In the genomic region with DNA sequence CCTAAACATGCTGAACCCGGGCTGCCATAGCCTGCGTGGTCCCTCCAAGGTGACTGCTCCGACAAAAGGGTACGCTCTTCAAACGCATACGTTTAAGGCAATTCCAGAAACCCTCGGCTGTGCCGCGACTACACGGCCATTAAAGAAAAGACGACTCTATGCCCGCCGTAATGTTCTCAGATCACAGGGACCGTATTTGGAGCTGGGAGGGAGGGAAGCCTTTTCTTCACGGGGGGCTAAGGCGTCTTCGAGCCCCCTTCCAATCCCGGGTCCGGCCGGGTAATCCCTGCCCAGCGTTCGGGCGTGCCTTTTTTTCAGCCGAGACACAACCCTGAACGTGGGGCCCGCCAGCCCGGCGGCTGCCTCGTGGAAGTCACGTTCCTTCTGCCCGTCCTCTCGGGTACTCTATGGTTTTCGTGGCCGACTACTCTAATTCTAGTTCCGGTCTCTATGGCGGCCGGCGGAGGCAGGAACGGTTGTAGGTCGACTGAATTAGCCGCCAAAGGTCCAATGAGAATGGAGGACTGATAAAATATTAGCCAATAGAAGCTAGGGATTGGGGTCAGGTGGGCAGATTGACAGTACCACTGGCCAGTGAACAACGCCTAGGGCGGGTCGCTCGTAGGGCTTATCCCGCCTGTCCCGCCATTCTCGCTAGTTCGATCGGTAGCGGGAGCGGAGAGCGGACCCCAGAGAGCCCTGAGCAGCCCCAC, we compare ENCODE assay signal across 1 cellular context.
TF ChIP-seq lines count a peak whose summit lies in the region.

TSS of gene YBX1 (plus strand) at position 648 of the 713 bp plus-strand sequence. CDS start 148 bp downstream, outside the sequence.

TF ChIP-seq in HEK293, 187 proteins besides CTCF, POLR2A, EP300 and RAD21 (continued from another document and continues in another):
- peak; percentile 79; the same call in 1 of the 2 replicates for TF ChIP-seq ZNF362 (tag by site-specific recombination; IDR thresholded peaks at IDR 0.05)
- TF ChIP-seq, protein P1, sequence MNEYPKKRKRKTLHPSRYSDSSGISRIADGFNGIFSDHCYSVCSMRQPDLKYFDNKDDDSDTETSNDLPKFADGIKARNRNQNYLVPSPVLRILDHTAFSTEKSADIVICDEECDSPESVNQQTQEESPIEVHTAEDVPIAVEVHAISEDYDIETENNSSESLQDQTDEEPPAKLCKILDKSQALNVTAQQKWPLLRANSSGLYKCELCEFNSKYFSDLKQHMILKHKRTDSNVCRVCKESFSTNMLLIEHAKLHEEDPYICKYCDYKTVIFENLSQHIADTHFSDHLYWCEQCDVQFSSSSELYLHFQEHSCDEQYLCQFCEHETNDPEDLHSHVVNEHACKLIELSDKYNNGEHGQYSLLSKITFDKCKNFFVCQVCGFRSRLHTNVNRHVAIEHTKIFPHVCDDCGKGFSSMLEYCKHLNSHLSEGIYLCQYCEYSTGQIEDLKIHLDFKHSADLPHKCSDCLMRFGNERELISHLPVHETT (tag by site-specific recombination; IDR thresholded peaks at IDR 0.05): peak; percentile 64; the same call in 1 of the 2 replicates
- TF ChIP-seq ZNF2 (tag by site-specific recombination; IDR thresholded peaks at IDR 0.05): peak; percentile 52; the same call in 1 of the 2 replicates
- TF ChIP-seq ZNF704 (tag by site-specific recombination; IDR thresholded peaks at IDR 0.05): 0 out of 2 replicates have a peak, but pooled peaks have one; percentile 36
- TF ChIP-seq, protein P2, sequence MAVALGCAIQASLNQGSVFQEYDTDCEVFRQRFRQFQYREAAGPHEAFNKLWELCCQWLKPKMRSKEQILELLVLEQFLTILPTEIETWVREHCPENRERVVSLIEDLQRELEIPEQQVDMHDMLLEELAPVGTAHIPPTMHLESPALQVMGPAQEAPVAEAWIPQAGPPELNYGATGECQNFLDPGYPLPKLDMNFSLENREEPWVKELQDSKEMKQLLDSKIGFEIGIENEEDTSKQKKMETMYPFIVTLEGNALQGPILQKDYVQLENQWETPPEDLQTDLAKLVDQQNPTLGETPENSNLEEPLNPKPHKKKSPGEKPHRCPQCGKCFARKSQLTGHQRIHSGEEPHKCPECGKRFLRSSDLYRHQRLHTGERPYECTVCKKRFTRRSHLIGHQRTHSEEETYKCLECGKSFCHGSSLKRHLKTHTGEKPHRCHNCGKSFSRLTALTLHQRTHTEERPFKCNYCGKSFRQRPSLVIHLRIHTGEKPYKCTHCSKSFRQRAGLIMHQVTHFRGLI (tag by site-specific recombination; IDR thresholded peaks at IDR 0.05): peak; percentile 28; the same call in 1 of the 2 replicates
- TF ChIP-seq EGR2 (tag by site-specific recombination; IDR thresholded peaks at IDR 0.05; ENCODE audit: low read depth): no peak
- TF ChIP-seq ZSCAN30 (tag by site-specific recombination; IDR thresholded peaks at IDR 0.05): peak; percentile 87; the same call in 1 of the 2 replicates
- peak; percentile 95 for TF ChIP-seq SP2 (tag by site-specific recombination; IDR thresholded peaks at IDR 0.05)
- TF ChIP-seq ZNF777 (tag by site-specific recombination; IDR thresholded peaks at IDR 0.05; ENCODE audit: borderline replicate concordance): peak; percentile 64; the same call in 1 of the 2 replicates
- TF ChIP-seq YY1 (tag by site-specific recombination; IDR thresholded peaks at IDR 0.05): peak; percentile 85
- peak; percentile 79 for TF ChIP-seq ZNF335 (tag by site-specific recombination; conservative IDR thresholded peaks at IDR 0.05)
- 0 out of 2 replicates have a peak, but pooled peaks have one; percentile 13 for TF ChIP-seq WT1 (tag by site-specific recombination; IDR thresholded peaks at IDR 0.05)
- no peak for TF ChIP-seq ZNF292 (tag by site-specific recombination; IDR thresholded peaks at IDR 0.05; ENCODE audit: borderline replicate concordance, low read depth)
- TF ChIP-seq ZNF623 (tag by site-specific recombination; IDR thresholded peaks at IDR 0.05): 0 out of 2 replicates have a peak, but pooled peaks have one; percentile 15
- TF ChIP-seq KLF16 (tag by site-specific recombination; IDR thresholded peaks at IDR 0.05): peak; percentile 34; the same call in 1 of the 2 replicates
- 0 out of 2 replicates have a peak, but pooled peaks have one; percentile 26 for TF ChIP-seq KLF17 (tag by site-specific recombination; IDR thresholded peaks at IDR 0.05)
- TF ChIP-seq ZNF596 (tag by site-specific recombination; IDR thresholded peaks at IDR 0.05): 0 out of 2 replicates have a peak, but pooled peaks have one; percentile 12
- TF ChIP-seq, protein P3, sequence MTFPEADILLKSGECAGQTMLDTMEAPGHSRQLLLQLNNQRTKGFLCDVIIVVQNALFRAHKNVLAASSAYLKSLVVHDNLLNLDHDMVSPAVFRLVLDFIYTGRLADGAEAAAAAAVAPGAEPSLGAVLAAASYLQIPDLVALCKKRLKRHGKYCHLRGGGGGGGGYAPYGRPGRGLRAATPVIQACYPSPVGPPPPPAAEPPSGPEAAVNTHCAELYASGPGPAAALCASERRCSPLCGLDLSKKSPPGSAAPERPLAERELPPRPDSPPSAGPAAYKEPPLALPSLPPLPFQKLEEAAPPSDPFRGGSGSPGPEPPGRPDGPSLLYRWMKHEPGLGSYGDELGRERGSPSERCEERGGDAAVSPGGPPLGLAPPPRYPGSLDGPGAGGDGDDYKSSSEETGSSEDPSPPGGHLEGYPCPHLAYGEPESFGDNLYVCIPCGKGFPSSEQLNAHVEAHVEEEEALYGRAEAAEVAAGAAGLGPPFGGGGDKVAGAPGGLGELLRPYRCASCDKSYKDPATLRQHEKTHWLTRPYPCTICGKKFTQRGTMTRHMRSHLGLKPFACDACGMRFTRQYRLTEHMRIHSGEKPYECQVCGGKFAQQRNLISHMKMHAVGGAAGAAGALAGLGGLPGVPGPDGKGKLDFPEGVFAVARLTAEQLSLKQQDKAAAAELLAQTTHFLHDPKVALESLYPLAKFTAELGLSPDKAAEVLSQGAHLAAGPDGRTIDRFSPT (tag by site-specific recombination; IDR thresholded peaks at IDR 0.05): peak; percentile 38; the same call in 1 of the 2 replicates
- peak; percentile 70; the same call in 1 of the 2 replicates for TF ChIP-seq ZBTB20 (tag by site-specific recombination; IDR thresholded peaks at IDR 0.05)
- TF ChIP-seq ZNF341 (tag by site-specific recombination; IDR thresholded peaks at IDR 0.05; ENCODE audit: low read depth): peak; percentile 44
- TF ChIP-seq YY2 (tag by site-specific recombination; IDR thresholded peaks at IDR 0.05): peak; percentile 79
- TF ChIP-seq, protein P4, sequence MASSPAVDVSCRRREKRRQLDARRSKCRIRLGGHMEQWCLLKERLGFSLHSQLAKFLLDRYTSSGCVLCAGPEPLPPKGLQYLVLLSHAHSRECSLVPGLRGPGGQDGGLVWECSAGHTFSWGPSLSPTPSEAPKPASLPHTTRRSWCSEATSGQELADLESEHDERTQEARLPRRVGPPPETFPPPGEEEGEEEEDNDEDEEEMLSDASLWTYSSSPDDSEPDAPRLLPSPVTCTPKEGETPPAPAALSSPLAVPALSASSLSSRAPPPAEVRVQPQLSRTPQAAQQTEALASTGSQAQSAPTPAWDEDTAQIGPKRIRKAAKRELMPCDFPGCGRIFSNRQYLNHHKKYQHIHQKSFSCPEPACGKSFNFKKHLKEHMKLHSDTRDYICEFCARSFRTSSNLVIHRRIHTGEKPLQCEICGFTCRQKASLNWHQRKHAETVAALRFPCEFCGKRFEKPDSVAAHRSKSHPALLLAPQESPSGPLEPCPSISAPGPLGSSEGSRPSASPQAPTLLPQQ (tag by site-specific recombination; IDR thresholded peaks at IDR 0.05): peak; percentile 98
- TF ChIP-seq ZNF660 (tag by site-specific recombination; IDR thresholded peaks at IDR 0.05): peak; percentile 88
- TF ChIP-seq, protein P5, sequence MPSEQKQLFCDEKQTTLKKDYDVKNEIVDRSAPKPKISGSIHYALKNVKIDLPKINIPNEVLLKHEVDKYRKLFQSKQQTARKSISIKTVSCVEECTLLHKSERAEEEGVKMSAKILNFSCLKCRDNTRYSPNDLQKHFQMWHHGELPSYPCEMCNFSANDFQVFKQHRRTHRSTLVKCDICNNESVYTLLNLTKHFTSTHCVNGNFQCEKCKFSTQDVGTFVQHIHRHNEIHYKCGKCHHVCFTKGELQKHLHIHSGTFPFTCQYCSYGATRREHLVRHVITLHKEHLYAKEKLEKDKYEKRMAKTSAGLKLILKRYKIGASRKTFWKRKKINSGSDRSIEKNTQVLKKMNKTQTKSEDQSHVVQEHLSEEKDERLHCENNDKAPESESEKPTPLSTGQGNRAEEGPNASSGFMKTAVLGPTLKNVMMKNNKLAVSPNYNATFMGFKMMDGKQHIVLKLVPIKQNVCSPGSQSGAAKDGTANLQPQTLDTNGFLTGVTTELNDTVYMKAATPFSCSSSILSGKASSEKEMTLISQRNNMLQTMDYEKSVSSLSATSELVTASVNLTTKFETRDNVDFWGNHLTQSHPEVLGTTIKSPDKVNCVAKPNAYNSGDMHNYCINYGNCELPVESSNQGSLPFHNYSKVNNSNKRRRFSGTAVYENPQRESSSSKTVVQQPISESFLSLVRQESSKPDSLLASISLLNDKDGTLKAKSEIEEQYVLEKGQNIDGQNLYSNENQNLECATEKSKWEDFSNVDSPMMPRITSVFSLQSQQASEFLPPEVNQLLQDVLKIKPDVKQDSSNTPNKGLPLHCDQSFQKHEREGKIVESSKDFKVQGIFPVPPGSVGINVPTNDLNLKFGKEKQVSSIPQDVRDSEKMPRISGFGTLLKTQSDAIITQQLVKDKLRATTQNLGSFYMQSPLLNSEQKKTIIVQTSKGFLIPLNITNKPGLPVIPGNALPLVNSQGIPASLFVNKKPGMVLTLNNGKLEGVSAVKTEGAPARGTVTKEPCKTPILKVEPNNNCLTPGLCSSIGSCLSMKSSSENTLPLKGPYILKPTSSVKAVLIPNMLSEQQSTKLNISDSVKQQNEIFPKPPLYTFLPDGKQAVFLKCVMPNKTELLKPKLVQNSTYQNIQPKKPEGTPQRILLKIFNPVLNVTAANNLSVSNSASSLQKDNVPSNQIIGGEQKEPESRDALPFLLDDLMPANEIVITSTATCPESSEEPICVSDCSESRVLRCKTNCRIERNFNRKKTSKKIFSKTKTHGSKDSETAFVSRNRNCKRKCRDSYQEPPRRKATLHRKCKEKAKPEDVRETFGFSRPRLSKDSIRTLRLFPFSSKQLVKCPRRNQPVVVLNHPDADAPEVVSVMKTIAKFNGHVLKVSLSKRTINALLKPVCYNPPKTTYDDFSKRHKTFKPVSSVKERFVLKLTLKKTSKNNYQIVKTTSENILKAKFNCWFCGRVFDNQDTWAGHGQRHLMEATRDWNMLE (tag by site-specific recombination; conservative IDR thresholded peaks at IDR 0.05; ENCODE audit: low read depth): 0 out of 2 replicates have a peak, but pooled peaks have one; percentile 45
- TF ChIP-seq ZNF600 (tag by site-specific recombination; IDR thresholded peaks at IDR 0.05): 0 out of 2 replicates have a peak, but pooled peaks have one; percentile 15
- no peak for TF ChIP-seq ZNF23 (tag by site-specific recombination; IDR thresholded peaks at IDR 0.05; ENCODE audit: borderline replicate concordance)
- TF ChIP-seq REPIN1 (tag by site-specific recombination; IDR thresholded peaks at IDR 0.05; ENCODE audit: low read depth): no peak
- TF ChIP-seq KLF7 (tag by site-specific recombination; IDR thresholded peaks at IDR 0.05; ENCODE audit: borderline replicate concordance): 0 out of 2 replicates have a peak, but pooled peaks have one; percentile 42
- TF ChIP-seq TRIM28 (IDR thresholded peaks at IDR 0.05; ENCODE audit: borderline replicate concordance, low read length): peak; percentile 53; the same call in 1 of the 2 replicates
- TF ChIP-seq ZBTB26 (tag by site-specific recombination; optimal IDR thresholded peaks at IDR 0.05): peak; percentile 68
- TF ChIP-seq, protein P6, sequence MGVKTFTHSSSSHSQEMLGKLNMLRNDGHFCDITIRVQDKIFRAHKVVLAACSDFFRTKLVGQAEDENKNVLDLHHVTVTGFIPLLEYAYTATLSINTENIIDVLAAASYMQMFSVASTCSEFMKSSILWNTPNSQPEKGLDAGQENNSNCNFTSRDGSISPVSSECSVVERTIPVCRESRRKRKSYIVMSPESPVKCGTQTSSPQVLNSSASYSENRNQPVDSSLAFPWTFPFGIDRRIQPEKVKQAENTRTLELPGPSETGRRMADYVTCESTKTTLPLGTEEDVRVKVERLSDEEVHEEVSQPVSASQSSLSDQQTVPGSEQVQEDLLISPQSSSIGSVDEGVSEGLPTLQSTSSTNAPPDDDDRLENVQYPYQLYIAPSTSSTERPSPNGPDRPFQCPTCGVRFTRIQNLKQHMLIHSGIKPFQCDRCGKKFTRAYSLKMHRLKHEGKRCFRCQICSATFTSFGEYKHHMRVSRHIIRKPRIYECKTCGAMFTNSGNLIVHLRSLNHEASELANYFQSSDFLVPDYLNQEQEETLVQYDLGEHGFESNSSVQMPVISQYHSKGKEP (tag by site-specific recombination; IDR thresholded peaks at IDR 0.05): 0 out of 2 replicates have a peak, but pooled peaks have one; percentile 33
- TF ChIP-seq ZFHX2 (tag by site-specific recombination; conservative IDR thresholded peaks at IDR 0.05): no peak
- peak; percentile 79 for TF ChIP-seq SP7 (tag by site-specific recombination; IDR thresholded peaks at IDR 0.05)
